In genomic region chr2:240306185-240306584, GRCh38 we compare ENCODE assay signal across 15 cellular contexts.
DNase-seq lines count a peak whose midpoint lies in the region; TF ChIP-seq lines count a peak whose summit lies in the region.
"Had no signal": no experiment of that assay in that cellular context is flagged by ENCODE, and none has a peak within 500 bp of the region (broad histone marks: within the 10 kb centered on the region; RNA-seq: fewer than 3 reads in every experiment).

No MANE protein-coding gene starts in this region.

- no peaks in the 10 kb centered on the region for H3K9me3 Mint-ChIP-seq in progenitor cell of endocrine pancreas (ENCODE audit: low read depth)
- H3K9me3 Mint-ChIP-seq in type B pancreatic cell, result no peaks in the 10 kb centered on the region
- H3K9me3 Mint-ChIP-seq: CD4-positive, alpha-beta memory T cell; H9 had no signal

- H3K4me1 Mint-ChIP-seq in progenitor cell of endocrine pancreas (ENCODE audit: low read depth) (peaks cover 4% of the 10 kb centered on the region), type B pancreatic cell (ENCODE audit: unreplicated experiment) (peaks cover 9% of the 10 kb centered on the region)
- H3K4me1 Mint-ChIP-seq: CD4-positive, alpha-beta memory T cell had no signal

- H3K36me3 ChIP-seq in osteoblast (ENCODE audit: insufficient read depth, low read length), result no peaks in the 10 kb centered on the region

- H3K9me3 ChIP-seq in osteoblast (ENCODE audit: low read depth, low read length), result no peaks in the 10 kb centered on the region

- H3K4me2 ChIP-seq in osteoblast (ENCODE audit: insufficient read depth, low read length), result no peak overlapping the region

- no peaks in the 10 kb centered on the region for H3K79me2 ChIP-seq in osteoblast (ENCODE audit: insufficient read depth, low read length)

- no peak overlapping the region for H3K4me3 Mint-ChIP-seq in progenitor cell of endocrine pancreas (ENCODE audit: low read depth)
- no peak overlapping the region for H3K4me3 Mint-ChIP-seq in type B pancreatic cell
- H3K4me3 Mint-ChIP-seq: CD4-positive, alpha-beta memory T cell; H9 had no signal

- H3K27ac Mint-ChIP-seq in progenitor cell of endocrine pancreas (no peak overlapping the region), type B pancreatic cell (no peak overlapping the region)
- H3K27ac Mint-ChIP-seq: CD4-positive, alpha-beta memory T cell; H9 had no signal

- DNase-seq in mesenteric fat pad (ENCODE audit: low spot score) (peak; percentile 9), osteoblast (ENCODE audit: insufficient read length, low spot score, missing footprints) (peak; percentile 49), progenitor cell of endocrine pancreas (ENCODE audit: low spot score, unreplicated experiment) (peak; percentile 3), type B pancreatic cell (ENCODE audit: extremely low spot score, unreplicated experiment) (peak; percentile 32), GM20000 (ENCODE audit: low spot score) (no peak), H4 (ENCODE audit: low spot score) (no peak)
- DNase-seq: C1 segment of cervical spinal cord; Calu3; CD4-positive, alpha-beta memory T cell; COR-L47; DMS53; DMS79 treated with DMSO at 0.1 percent for 48 hours; GF-D8; GM23248 had no signal

- H3K36me3 Mint-ChIP-seq in progenitor cell of endocrine pancreas (ENCODE audit: insufficient read depth) (no peaks in the 10 kb centered on the region), type B pancreatic cell (no peaks in the 10 kb centered on the region)
- H3K36me3 Mint-ChIP-seq: CD4-positive, alpha-beta memory T cell had no signal

- H3K4me1 ChIP-seq in osteoblast (ENCODE audit: insufficient read depth, low read length), result no peaks in the 10 kb centered on the region

- no peak overlapping the region for H3K4me3 ChIP-seq in osteoblast (ENCODE audit: insufficient read depth, low read length)
- H3K4me3 ChIP-seq: GM23248 had no signal

- no peak overlapping the region for H2AFZ ChIP-seq in osteoblast (ENCODE audit: low read length)
- H2AFZ ChIP-seq: GM23248 had no signal

- H3K27me3 Mint-ChIP-seq in progenitor cell of endocrine pancreas (peaks cover 4% of the 10 kb centered on the region), type B pancreatic cell (peaks cover 7% of the 10 kb centered on the region)

- peaks cover under 1% of the 10 kb centered on the region for H3K27me3 ChIP-seq in osteoblast (ENCODE audit: insufficient read depth, low read length)

- no peaks in the 10 kb centered on the region for H4K20me1 ChIP-seq in osteoblast (ENCODE audit: insufficient read depth, low read length)

- TF ChIP-seq CTCF in osteoblast (IDR thresholded peaks at IDR 0.05; ENCODE audit: extremely low read depth, low read depth, low read length) (no peak), progenitor cell of endocrine pancreas (IDR thresholded peaks at IDR 0.05; ENCODE audit: unreplicated experiment) (no peak), type B pancreatic cell (conservative IDR thresholded peaks at IDR 0.05) (no peak), GM20000 (IDR thresholded peaks at IDR 0.05; ENCODE audit: extremely low read depth, missing control alignments) (no peak)

- H3K27ac ChIP-seq in osteoblast (ENCODE audit: low read depth, low read length), result no peak overlapping the region
- H3K27ac ChIP-seq: GM23248 had no signal

Comparison
In these comparisons a context has a peak if more than half of its experiments do, and no peak if none do; other contexts are left out.
1. DNase-seq: peak in mesenteric fat pad (single experiment), osteoblast (single experiment), progenitor cell of endocrine pancreas (single experiment) and type B pancreatic cell (single experiment); none in GM20000 (single experiment) and H4 (single experiment).